ENCODE assay signal across 10 cellular contexts in the genomic region with DNA sequence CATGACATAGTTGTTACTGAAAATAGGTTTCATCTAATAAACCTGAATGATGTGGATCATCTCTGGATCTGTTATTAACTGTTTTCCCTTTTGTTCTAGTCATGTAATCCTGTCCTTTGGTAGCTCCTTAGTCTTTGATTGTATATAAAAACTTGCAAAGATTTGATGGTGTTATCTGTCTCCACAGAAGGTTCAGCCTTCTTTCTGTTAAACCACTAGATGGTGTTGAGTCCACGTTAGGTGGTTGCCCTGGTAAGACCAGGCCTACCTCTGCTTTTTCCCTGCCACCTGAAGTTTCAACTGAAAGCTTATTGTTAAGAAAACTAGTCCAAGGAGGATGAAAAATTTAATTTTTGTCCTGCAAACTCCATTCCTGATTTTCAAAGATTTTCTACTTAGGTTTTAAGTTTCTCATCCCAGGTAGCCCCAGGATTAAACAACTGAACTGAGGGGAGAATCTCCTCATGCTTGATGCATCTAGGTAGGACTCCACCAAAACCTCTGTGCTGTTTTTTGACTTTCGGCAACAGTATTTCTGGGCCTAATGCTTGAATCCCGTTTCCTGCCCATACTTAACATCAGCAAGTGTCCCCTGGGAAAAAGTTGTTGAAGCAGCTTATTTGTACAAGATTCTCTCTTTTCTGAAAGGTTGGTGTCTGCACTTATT.
DNase-seq lines count a peak whose midpoint lies in the region; ATAC-seq and TF ChIP-seq lines count a peak whose summit lies in the region.
"Had no signal": no experiment of that assay in that cellular context is flagged by ENCODE, and none has a peak within 500 bp of the region (broad histone marks: within the 10 kb centered on the region; RNA-seq: fewer than 3 reads in every experiment).

No MANE protein-coding gene starts in this region.

- H3K27ac ChIP-seq in Peyer's patch, result no peak overlapping the region

- H3K4me3 Mint-ChIP-seq in activated T-cell treated with anti-CD3 and anti-CD28 coated beads, Interleukin-2, amount 50 U/mL, for 72 hours, result no peak overlapping the region
- H3K4me3 Mint-ChIP-seq in progenitor cell of endocrine pancreas (ENCODE audit: low read depth), result no peak overlapping the region

- no peaks in the 10 kb centered on the region for H3K27me3 Mint-ChIP-seq in activated T-cell treated with anti-CD3 and anti-CD28 coated beads, Interleukin-2, amount 50 U/mL, for 72 hours (ENCODE audit: low read depth)
- H3K27me3 Mint-ChIP-seq in progenitor cell of endocrine pancreas, result no peaks in the 10 kb centered on the region

- no peak for TF ChIP-seq POLR2A in Peyer's patch (IDR thresholded peaks at IDR 0.05)

- ATAC-seq in activated T-cell treated with anti-CD3 and anti-CD28 coated beads, Interleukin-2, amount 50 U/mL, for 72 hours (replicated peaks in 1 of 2), result peak in 1 of 2 donors; percentile 53
- ATAC-seq in GM19452 (IDR thresholded peaks at IDR 0.05; ENCODE audit: unreplicated experiment), result no peak
- ATAC-seq in GM18861 (IDR thresholded peaks at IDR 0.05; ENCODE audit: unreplicated experiment), result no peak

- H3K4me1 Mint-ChIP-seq in activated T-cell treated with anti-CD3 and anti-CD28 coated beads, Interleukin-2, amount 50 U/mL, for 72 hours (ENCODE audit: low read depth), result peaks cover 19% of the 10 kb centered on the region
- H3K4me1 Mint-ChIP-seq in progenitor cell of endocrine pancreas (ENCODE audit: low read depth), result no peaks in the 10 kb centered on the region

- TF ChIP-seq CTCF in Peyer's patch (IDR thresholded peaks at IDR 0.05) (peak in 5 of 6 experiments; percentile 10 to 38 (median 32)), epithelial cell of proximal tubule (conservative IDR thresholded peaks at IDR 0.05; ENCODE audit: low read depth, low read length) (peak; percentile 64), progenitor cell of endocrine pancreas (IDR thresholded peaks at IDR 0.05; ENCODE audit: unreplicated experiment) (peak; percentile 29)

- H3K9me3 Mint-ChIP-seq in activated T-cell treated with anti-CD3 and anti-CD28 coated beads, Interleukin-2, amount 50 U/mL, for 72 hours, result peaks cover 4 to 7% of the 10 kb centered on the region in 2 donors
- H3K9me3 Mint-ChIP-seq in progenitor cell of endocrine pancreas (ENCODE audit: low read depth), result peaks cover 5% of the 10 kb centered on the region

- H3K4me3 ChIP-seq in Peyer's patch, result no peak overlapping the region
- H3K4me3 ChIP-seq in epithelial cell of proximal tubule (ENCODE audit: low read depth, low read length), result no peak overlapping the region
- H3K4me3 ChIP-seq: HAP-1 had no signal

- H3K36me3 Mint-ChIP-seq in activated T-cell treated with anti-CD3 and anti-CD28 coated beads, Interleukin-2, amount 50 U/mL, for 72 hours (ENCODE audit: insufficient read depth in 2 of 2), result peaks cover 8 to 12% of the 10 kb centered on the region in 2 donors
- H3K36me3 Mint-ChIP-seq in progenitor cell of endocrine pancreas (ENCODE audit: insufficient read depth), result peaks cover 20% of the 10 kb centered on the region

- no peaks in the 10 kb centered on the region for H3K9me3 ChIP-seq in Peyer's patch
- H3K9me3 ChIP-seq: HAP-1 had no signal

- H3K27me3 ChIP-seq in Peyer's patch, result no peaks in the 10 kb centered on the region

- H3K36me3 ChIP-seq in Peyer's patch, result peaks cover 0 to 8% (median 0%) of the 10 kb centered on the region in 3 donors
- H3K36me3 ChIP-seq: HAP-1 had no signal

- peak overlapping the region; percentile 71 for H3K27ac Mint-ChIP-seq in activated T-cell treated with anti-CD3 and anti-CD28 coated beads, Interleukin-2, amount 50 U/mL, for 72 hours
- peak overlapping the region; percentile 16 for H3K27ac Mint-ChIP-seq in progenitor cell of endocrine pancreas

- H3K4me1 ChIP-seq in Peyer's patch, result no peaks in the 10 kb centered on the region
- H3K4me1 ChIP-seq: HAP-1 had no signal

- DNase-seq in activated T-cell treated with anti-CD3 and anti-CD28 coated beads, Interleukin-2, amount 50 U/mL, for 72 hours, result no peak
- no peak for DNase-seq in activated T-cell treated with anti-CD3 and anti-CD28 coated beads, Interleukin-2, amount 50 U/mL, for 48 hours
- DNase-seq in Peyer's patch (no peak), epithelial cell of proximal tubule (ENCODE audit: low read depth) (no peak), progenitor cell of endocrine pancreas (ENCODE audit: low spot score, unreplicated experiment) (no peak), DMS79 (lab: John Stamatoyannopoulos, UW) (no peak)
- DNase-seq: NCI-H187 treated with DMSO at 0.1 percent for 48 hours had no signal
